ENCODE assay signal across 28 cellular contexts in genomic region chr6:118012944-118013343, GRCh38.
A peak's percentile ranks its signal among the peaks of the same experiment; 100 is the strongest.
DNase-seq lines count a peak whose midpoint lies in the region; ATAC-seq and TF ChIP-seq lines count a peak whose summit lies in the region.
"Had no signal": no experiment of that assay in that cellular context is flagged by ENCODE, and none has a peak within 500 bp of the region (broad histone marks: within the 10 kb centered on the region; RNA-seq: fewer than 3 reads in every experiment).

No MANE protein-coding gene starts in this region.

- peak overlapping the region in 3 of 5 experiments; percentile 45 to 79 (median 47) for H3K4me3 Mint-ChIP-seq in brain
- H3K4me3 Mint-ChIP-seq: activated CD4-positive, alpha-beta memory T cell treated with anti-CD3 and anti-CD28 coated beads, Interleukin-2, amount 10 ng/mL, durations not matched to agents 7 days and 5 days; activated naive CD8-positive, alpha-beta T cell treated with anti-CD3 and anti-CD28 coated beads, Interleukin-2, amount 10 ng/mL, durations not matched to agents 7 days and 5 days; naive B cell; T-helper 17 cell had no signal

- peak; percentile 3 for DNase-seq in G401 (ENCODE audit: low spot score)
- DNase-seq in hypothalamus (lab: John Stamatoyannopoulos, UW): peak in 31 of 51 donors; percentile 3 to 69 (median 34)
- peak; percentile 67 for DNase-seq in putamen (ENCODE audit: low spot score)
- no peak for DNase-seq in lower leg skin (ENCODE audit: low spot score in 2 of 2)
- DNase-seq in activated naive CD4-positive, alpha-beta T cell (lab: John Stamatoyannopoulos, UW): no peak
- DNase-seq in T-helper 1 cell: no peak
- DNase-seq: activated CD4-positive, alpha-beta memory T cell treated with anti-CD3 and anti-CD28 coated beads, Interleukin-2, amount 10 ng/mL, durations not matched to agents 7 days and 5 days; activated CD4-positive, alpha-beta T cell treated with anti-CD3 and anti-CD28 coated beads for 1 hour; activated naive CD8-positive, alpha-beta T cell treated with anti-CD3 and anti-CD28 coated beads, Interleukin-2, amount 10 ng/mL, durations not matched to agents 7 days and 5 days; effector CD4-positive, alpha-beta T cell; GDM1; heart left ventricle; left colon; mesendoderm; naive B cell; NCI-H1105; NCI-H2029 treated with DMSO at 0.1 percent for 48 hours; NCI-H226; RPMI8226; stimulated activated CD4-positive, alpha-beta T cell treated with anti-CD3 and anti-CD28 coated beads, Interleukin-4, amount 100 ng/mL, for 1 hour; T-helper 17 cell had no signal

- TF ChIP-seq POLR2A in lower leg skin (IDR thresholded peaks at IDR 0.05): no peak

- ATAC-seq in GM21381 (IDR thresholded peaks at IDR 0.05; ENCODE audit: unreplicated experiment): no peak
- ATAC-seq: heart left ventricle, left colon, T-helper 17 cell had no signal

- in situ Hi-C loops in G401 (cut with HindIII; ENCODE audit: low sequenced_read_pairs): no loop called here

- peaks cover 12% of the 10 kb centered on the region for H3K36me3 Mint-ChIP-seq in brain
- H3K36me3 Mint-ChIP-seq: activated naive CD8-positive, alpha-beta T cell treated with anti-CD3 and anti-CD28 coated beads, Interleukin-2, amount 10 ng/mL, durations not matched to agents 7 days and 5 days; naive B cell had no signal

- no peaks in the 10 kb centered on the region for H3K27me3 Mint-ChIP-seq in brain
- H3K27me3 Mint-ChIP-seq: activated CD4-positive, alpha-beta memory T cell treated with anti-CD3 and anti-CD28 coated beads, Interleukin-2, amount 10 ng/mL, durations not matched to agents 7 days and 5 days; naive B cell had no signal

- peaks cover 0 to 17% (median 7%) of the 10 kb centered on the region in 5 experiments for H3K9me3 Mint-ChIP-seq in brain

- TF ChIP-seq CTCF in brain (conservative IDR thresholded peaks at IDR 0.05): no peak
- no peak for TF ChIP-seq CTCF in lower leg skin (IDR thresholded peaks at IDR 0.05)

- 47 to 48% methylated on average over 5 of the region's 5 CpGs for WGBS in lower leg skin, 2 donors

- no peak overlapping the region for H3K4me3 ChIP-seq in lower leg skin (ENCODE audit: low read depth, poor library complexity, severe bottlenecking)
- H3K4me3 ChIP-seq: BLaER1, heart left ventricle, right atrium auricular region, SJSA1, suprapubic skin had no signal

- intact Hi-C loops in lower leg skin (cut with DNase I; ENCODE audit: low total_unique reads): no loop called here

- H3K27ac Mint-ChIP-seq in brain: peak overlapping the region; percentile 67 to 95 (median 83)
- H3K27ac Mint-ChIP-seq: activated CD4-positive, alpha-beta memory T cell treated with anti-CD3 and anti-CD28 coated beads, Interleukin-2, amount 10 ng/mL, durations not matched to agents 7 days and 5 days; activated naive CD8-positive, alpha-beta T cell treated with anti-CD3 and anti-CD28 coated beads, Interleukin-2, amount 10 ng/mL, durations not matched to agents 7 days and 5 days; activated T-helper 2 cell treated with anti-CD3 and anti-CD28 coated beads, Interferon-gamma antibody, Interleukin-2, Interleukin-4, amounts not matched to agents 10 μg/mL and 5 μg/mL and 100 μg/mL, durations not matched to agents 14 hours and 24 hours and 36 hours; naive B cell; T-helper 17 cell had no signal

- H3K4me1 Mint-ChIP-seq in brain: peaks cover 51% of the 10 kb centered on the region
- H3K4me1 Mint-ChIP-seq: activated CD4-positive, alpha-beta memory T cell treated with anti-CD3 and anti-CD28 coated beads, Interleukin-2, amount 10 ng/mL, durations not matched to agents 7 days and 5 days; activated naive CD8-positive, alpha-beta T cell treated with anti-CD3 and anti-CD28 coated beads, Interleukin-2, amount 10 ng/mL, durations not matched to agents 7 days and 5 days; naive B cell; T-helper 17 cell had no signal

Comparison
In these comparisons a context has a peak if more than half of its experiments do, and no peak if none do; other contexts are left out.
1. DNase-seq: peak in G401 (single experiment), hypothalamus (31 of 51) and putamen (single experiment); none in lower leg skin (0 of 2), activated naive CD4-positive, alpha-beta T cell (0 of 4) and T-helper 1 cell (0 of 5).